Comparison of ENCODE assay signal across 12 cellular contexts in genomic region chr10:85105614-85106013, GRCh38.
A peak's percentile ranks its signal among the peaks of the same experiment; 100 is the strongest.
DNase-seq lines count a peak whose midpoint lies in the region; ATAC-seq and TF ChIP-seq lines count a peak whose summit lies in the region.
"Had no signal": no experiment of that assay in that cellular context is flagged by ENCODE, and none has a peak within 500 bp of the region (broad histone marks: within the 10 kb centered on the region; RNA-seq: fewer than 3 reads in every experiment).

No MANE protein-coding gene starts in this region.

- H3K27ac ChIP-seq in DOHH2 (ENCODE audit: low read depth, low read length) = no peak overlapping the region

- no peak overlapping the region for H3K4me3 Mint-ChIP-seq in neural crest cell
- no peak overlapping the region for H3K4me3 Mint-ChIP-seq in activated T-cell treated with anti-CD3 and anti-CD28 coated beads, Interleukin-2, amount 50 U/mL, for 24 hours
- H3K4me3 Mint-ChIP-seq: stimulated activated naive CD8-positive, alpha-beta T cell treated with anti-CD3 and anti-CD28 coated beads, Interleukin-15, amount 100 ng/mL, for 72 hours; T-helper 2 cell treated with Interferon-gamma antibody and Interleukin-4, amounts not matched to agents 5 μg/mL and 100 μg/mL, for 36 hours had no signal

- no peak for ATAC-seq in mucosa of descending colon
- ATAC-seq: stimulated activated naive CD8-positive, alpha-beta T cell treated with anti-CD3 and anti-CD28 coated beads, Interleukin-15, amount 100 ng/mL, for 72 hours had no signal

- no peaks in the 10 kb centered on the region for H3F3A ChIP-seq in DOHH2 (ENCODE audit: control insufficient read depth, insufficient read depth)

- H3K79me2 ChIP-seq in DOHH2 (ENCODE audit: control insufficient read depth, low read length) = no peaks in the 10 kb centered on the region

- no peaks in the 10 kb centered on the region for H4K20me1 ChIP-seq in DOHH2 (ENCODE audit: control insufficient read depth, insufficient read depth, low read depth, low read length)

- peak; percentile 12 for TF ChIP-seq CTCF in DOHH2 (IDR thresholded peaks at IDR 0.05; ENCODE audit: low read depth, low read length, poor library complexity, severe bottlenecking)
- peak; percentile 45 for TF ChIP-seq CTCF in neural crest cell (conservative IDR thresholded peaks at IDR 0.05)
- TF ChIP-seq CTCF in mucosa of descending colon (IDR thresholded peaks at IDR 0.05) = no peak

- no peaks in the 10 kb centered on the region for H3K9me3 ChIP-seq in DOHH2 (ENCODE audit: control insufficient read depth, insufficient read depth, low read length)
- no peaks in the 10 kb centered on the region for H3K9me3 ChIP-seq in mucosa of descending colon

- intact Hi-C loops in mucosa of descending colon (cut with DNase I, micrococcal nuclease) = no loop called here

- no peaks in the 10 kb centered on the region for H3K27me3 ChIP-seq in DOHH2 (ENCODE audit: control insufficient read depth, low read length)

- no peaks in the 10 kb centered on the region for H3K27me3 Mint-ChIP-seq in neural crest cell (ENCODE audit: low read depth)
- H3K27me3 Mint-ChIP-seq in activated T-cell treated with anti-CD3 and anti-CD28 coated beads, Interleukin-2, amount 50 U/mL, for 24 hours = no peaks in the 10 kb centered on the region
- H3K27me3 Mint-ChIP-seq: stimulated activated naive CD8-positive, alpha-beta T cell treated with anti-CD3 and anti-CD28 coated beads, Interleukin-15, amount 100 ng/mL, for 72 hours had no signal

- no peaks in the 10 kb centered on the region for H3K36me3 ChIP-seq in DOHH2 (ENCODE audit: control insufficient read depth, low read length)
- H3K36me3 ChIP-seq in mucosa of descending colon (ENCODE audit: low read depth) = no peaks in the 10 kb centered on the region

- DNase-seq in HT-29 (ENCODE audit: low spot score) (peak; percentile 29), ecto neural progenitor cell (ENCODE audit: low spot score) (peak; percentile 54), neural crest cell (ENCODE audit: low read depth, low spot score) (peak; percentile 6), mucosa of gallbladder (ENCODE audit: low spot score) (no peak), mucosa of descending colon (no peak), NCI-H1105 (lab: John Stamatoyannopoulos, UW) (no peak)
- DNase-seq in activated T-cell treated with anti-CD3 and anti-CD28 coated beads, Interleukin-2, amount 50 U/mL, for 24 hours = no peak
- DNase-seq: activated effector memory CD4-positive, alpha-beta T cell treated with Interleukin-2 at 50 U/mL for 16 hours; C1 segment of cervical spinal cord; stimulated activated naive CD8-positive, alpha-beta T cell treated with anti-CD3 and anti-CD28 coated beads, Interleukin-15, amount 100 ng/mL, for 72 hours had no signal

- H3K9me3 Mint-ChIP-seq in neural crest cell = no peaks in the 10 kb centered on the region
- no peaks in the 10 kb centered on the region for H3K9me3 Mint-ChIP-seq in activated T-cell treated with anti-CD3 and anti-CD28 coated beads, Interleukin-2, amount 50 U/mL, for 24 hours
- H3K9me3 Mint-ChIP-seq: T-helper 2 cell treated with Interferon-gamma antibody and Interleukin-4, amounts not matched to agents 5 μg/mL and 100 μg/mL, for 36 hours had no signal

- H3K27ac Mint-ChIP-seq in neural crest cell (ENCODE audit: unreplicated experiment) = no peak overlapping the region
- no peak overlapping the region for H3K27ac Mint-ChIP-seq in activated T-cell treated with anti-CD3 and anti-CD28 coated beads, Interleukin-2, amount 50 U/mL, for 24 hours
- H3K27ac Mint-ChIP-seq: stimulated activated naive CD8-positive, alpha-beta T cell treated with anti-CD3 and anti-CD28 coated beads, Interleukin-15, amount 100 ng/mL, for 72 hours; T-helper 2 cell treated with Interferon-gamma antibody and Interleukin-4, amounts not matched to agents 5 μg/mL and 100 μg/mL, for 36 hours had no signal

- H3K36me3 Mint-ChIP-seq in neural crest cell (ENCODE audit: low read depth) = no peaks in the 10 kb centered on the region
- no peaks in the 10 kb centered on the region for H3K36me3 Mint-ChIP-seq in activated T-cell treated with anti-CD3 and anti-CD28 coated beads, Interleukin-2, amount 50 U/mL, for 24 hours (ENCODE audit: low read depth)

- no peak overlapping the region for H3K4me2 ChIP-seq in DOHH2 (ENCODE audit: low read length)

- H3K4me1 Mint-ChIP-seq in neural crest cell = peaks cover 5% of the 10 kb centered on the region
- no peaks in the 10 kb centered on the region for H3K4me1 Mint-ChIP-seq in activated T-cell treated with anti-CD3 and anti-CD28 coated beads, Interleukin-2, amount 50 U/mL, for 24 hours (ENCODE audit: low read depth)
- H3K4me1 Mint-ChIP-seq: stimulated activated naive CD8-positive, alpha-beta T cell treated with anti-CD3 and anti-CD28 coated beads, Interleukin-15, amount 100 ng/mL, for 72 hours had no signal

- no peak overlapping the region for H3K4me3 ChIP-seq in DOHH2 (ENCODE audit: low read length)
- H3K4me3 ChIP-seq in mucosa of descending colon = no peak overlapping the region

- H3K9me2 ChIP-seq in DOHH2 (replicated peaks; ENCODE audit: control insufficient read depth, low read length) = no peaks in the 10 kb centered on the region

- no peaks in the 10 kb centered on the region for H3K4me1 ChIP-seq in DOHH2 (ENCODE audit: control insufficient read depth, low read length)
- H3K4me1 ChIP-seq in mucosa of descending colon (ENCODE audit: low read depth) = no peaks in the 10 kb centered on the region

Comparison
In these comparisons a context has a peak if more than half of its experiments do, and no peak if none do; other contexts are left out.
1. DNase-seq: peak in HT-29 (single experiment), ecto neural progenitor cell (single experiment) and neural crest cell (single experiment); none in mucosa of gallbladder (single experiment), mucosa of descending colon (0 of 3), NCI-H1105 (single experiment) and activated T-cell treated with anti-CD3 and anti-CD28 coated beads, Interleukin-2, amount 50 U/mL, for 24 hours (single experiment).